In genomic region chr2:233434666-233435375, GRCh38 we compare ENCODE assay signal across 19 cellular contexts.
DNase-seq lines count a peak whose midpoint lies in the region; ATAC-seq, FAIRE-seq and TF ChIP-seq lines count a peak whose summit lies in the region.
"Had no signal": no experiment of that assay in that cellular context is flagged by ENCODE, and none has a peak within 500 bp of the region (broad histone marks: within the 10 kb centered on the region; RNA-seq: fewer than 3 reads in every experiment).

No MANE protein-coding gene starts in this region.

- H3K9ac ChIP-seq in kidney (ENCODE audit: low read length in 2 of 2): no peak overlapping the region
- H3K9ac ChIP-seq: GM23248 had no signal

- CTCF ChIA-PET in activated CD4-positive, alpha-beta memory T cell treated with anti-CD3 and anti-CD28 coated beads, Interleukin-2, amount 10 ng/mL, durations not matched to agents 7 days and 5 days (lab: Charles Lee): interaction anchor here (0.6 to 3.6 kb wide), 5 partner anchors 8 to 33 kb away, joined by 3 to 17 read pairs (median 4); no protein-coding TSS in a partner anchor
- CTCF ChIA-PET in activated CD4-positive, alpha-beta memory T cell treated with anti-CD3 and anti-CD28 coated beads for 36 hours (lab: Charles Lee): interaction anchor here (1.1 to 10.4 kb wide), 3 partner anchors 9 to 31 kb away, joined by 3 to 60 read pairs (median 10); no protein-coding TSS in a partner anchor

- no peaks in the 10 kb centered on the region for H3K9me3 ChIP-seq in sigmoid colon
- H3K9me3 ChIP-seq in kidney (ENCODE audit: control insufficient read depth in 1 of 2, low read length in 2 of 2): no peaks in the 10 kb centered on the region

- no peak for TF ChIP-seq EP300 in sigmoid colon (IDR thresholded peaks at IDR 0.05)

- peaks cover 49% of the 10 kb centered on the region for H3K36me3 Mint-ChIP-seq in activated CD4-positive, alpha-beta memory T cell treated with anti-CD3 and anti-CD28 coated beads, Interleukin-2, amount 10 ng/mL, durations not matched to agents 7 days and 5 days (ENCODE audit: low read depth)
- H3K36me3 Mint-ChIP-seq in activated CD4-positive, alpha-beta memory T cell treated with anti-CD3 and anti-CD28 coated beads for 36 hours: peaks cover 8% of the 10 kb centered on the region

- TF ChIP-seq POLR2A in sigmoid colon (IDR thresholded peaks at IDR 0.05): no peak

- ATAC-seq in left ventricle myocardium superior (no peak), GM21717 (IDR thresholded peaks at IDR 0.05; ENCODE audit: unreplicated experiment) (no peak)
- ATAC-seq: right cardiac atrium; stimulated activated naive CD8-positive, alpha-beta T cell treated with anti-CD3 and anti-CD28 coated beads, Interleukin-15, Interleukin-2, amounts not matched to agents 100 U/mL and 50 U/mL, for 24 hours had no signal

- H3K4me3 ChIP-seq in sigmoid colon (no peak overlapping the region), kidney (ENCODE audit: low read length in 2 of 2) (no peak overlapping the region)
- H3K4me3 ChIP-seq: GM23248 had no signal

- no peaks in the 10 kb centered on the region for H3K9me3 Mint-ChIP-seq in activated CD4-positive, alpha-beta memory T cell treated with anti-CD3 and anti-CD28 coated beads, Interleukin-2, amount 10 ng/mL, durations not matched to agents 7 days and 5 days
- H3K9me3 Mint-ChIP-seq in activated CD4-positive, alpha-beta memory T cell treated with anti-CD3 and anti-CD28 coated beads for 36 hours: no peaks in the 10 kb centered on the region
- H3K9me3 Mint-ChIP-seq: IgD-negative memory B cell had no signal

- peaks cover 14% of the 10 kb centered on the region for H3K4me1 Mint-ChIP-seq in activated CD4-positive, alpha-beta memory T cell treated with anti-CD3 and anti-CD28 coated beads, Interleukin-2, amount 10 ng/mL, durations not matched to agents 7 days and 5 days
- peaks cover 10% of the 10 kb centered on the region for H3K4me1 Mint-ChIP-seq in activated CD4-positive, alpha-beta memory T cell treated with anti-CD3 and anti-CD28 coated beads for 36 hours (ENCODE audit: low read depth)

- H3K27ac Mint-ChIP-seq in activated CD4-positive, alpha-beta memory T cell treated with anti-CD3 and anti-CD28 coated beads, Interleukin-2, amount 10 ng/mL, durations not matched to agents 7 days and 5 days: no peak overlapping the region
- H3K27ac Mint-ChIP-seq in activated CD4-positive, alpha-beta memory T cell treated with anti-CD3 and anti-CD28 coated beads for 36 hours: no peak overlapping the region
- H3K27ac Mint-ChIP-seq: IgD-negative memory B cell had no signal

- H3K27me3 Mint-ChIP-seq in activated CD4-positive, alpha-beta memory T cell treated with anti-CD3 and anti-CD28 coated beads, Interleukin-2, amount 10 ng/mL, durations not matched to agents 7 days and 5 days: no peaks in the 10 kb centered on the region
- no peaks in the 10 kb centered on the region for H3K27me3 Mint-ChIP-seq in activated CD4-positive, alpha-beta memory T cell treated with anti-CD3 and anti-CD28 coated beads for 36 hours
- H3K27me3 Mint-ChIP-seq: IgD-negative memory B cell had no signal

- no peak for FAIRE-seq in kidney (lab: Jason Lieb, UNC)
- FAIRE-seq: GM18507 had no signal

- H3K27ac ChIP-seq in sigmoid colon (no peak overlapping the region), kidney (ENCODE audit: low read depth in 2 of 2, low read length in 2 of 2) (no peak overlapping the region)
- H3K27ac ChIP-seq: GM23248 had no signal

- intact Hi-C loops in activated CD4-positive, alpha-beta memory T cell treated with anti-CD3 and anti-CD28 coated beads for 36 hours (cut with micrococcal nuclease): no loop called here
- intact Hi-C loops in sigmoid colon (cut with DNase I) (no loop called here), left ventricle myocardium superior (cut with micrococcal nuclease) (no loop called here), kidney (cut with DNase I) (no loop called here)

- no peaks in the 10 kb centered on the region for H3K27me3 ChIP-seq in sigmoid colon

- DNase-seq in activated CD4-positive, alpha-beta memory T cell treated with anti-CD3 and anti-CD28 coated beads, Interleukin-2, amount 10 ng/mL, durations not matched to agents 7 days and 5 days: peak; percentile 9
- DNase-seq in activated CD4-positive, alpha-beta memory T cell treated with anti-CD3 and anti-CD28 coated beads for 36 hours: no peak
- DNase-seq in MV-4-11 (lab: John Stamatoyannopoulos, UW): peak; percentile 80
- DNase-seq in islet precursor cell: peak; percentile 34
- peak; percentile 46 for DNase-seq in sigmoid colon
- no peak for DNase-seq in left ventricle myocardium superior
- no peak for DNase-seq in kidney
- DNase-seq: activated CD4-positive, alpha-beta T cell treated with anti-CD3 and anti-CD28 coated beads for 4 hours; activated gamma-delta T cell; COR-L47; GDM1; GM23248; NCI-H1105 treated with DMSO at 0.1 percent for 48 hours; NCI-H2227 treated with DMSO at 0.1 percent for 48 hours; right cardiac atrium; stimulated activated naive CD8-positive, alpha-beta T cell treated with anti-CD3 and anti-CD28 coated beads, Interleukin-15, Interleukin-2, amounts not matched to agents 100 U/mL and 50 U/mL, for 24 hours had no signal

- TF ChIP-seq CTCF in sigmoid colon (IDR thresholded peaks at IDR 0.05) (no peak), kidney (IDR thresholded peaks at IDR 0.05; ENCODE audit: borderline replicate concordance, extremely low read depth, insufficient read depth) (no peak)

- H3K4me1 ChIP-seq in sigmoid colon (peaks cover 0 to under 1% (median 0%) of the 10 kb centered on the region in 4 donors), kidney (ENCODE audit: control insufficient read depth in 1 of 2, insufficient read depth in 1 of 2, low read depth in 1 of 2, low read length in 2 of 2) (no peaks in the 10 kb centered on the region)

- 83 to 85% methylated on average over 18 of the region's 18 CpGs for WGBS in sigmoid colon, 2 donors

- no peak overlapping the region for H3K4me3 Mint-ChIP-seq in activated CD4-positive, alpha-beta memory T cell treated with anti-CD3 and anti-CD28 coated beads, Interleukin-2, amount 10 ng/mL, durations not matched to agents 7 days and 5 days
- no peak overlapping the region for H3K4me3 Mint-ChIP-seq in activated CD4-positive, alpha-beta memory T cell treated with anti-CD3 and anti-CD28 coated beads for 36 hours

- H3K36me3 ChIP-seq in sigmoid colon: peaks cover 5 to 55% (median 17%) of the 10 kb centered on the region in 4 donors
- peaks cover 8 to 12% of the 10 kb centered on the region in 2 donors for H3K36me3 ChIP-seq in kidney (ENCODE audit: control insufficient read depth in 1 of 2, insufficient read depth in 2 of 2, low read length in 2 of 2)

- POLR2A ChIA-PET in activated CD4-positive, alpha-beta memory T cell treated with anti-CD3 and anti-CD28 coated beads, Interleukin-2, amount 10 ng/mL, durations not matched to agents 7 days and 5 days (lab: Charles Lee): interaction anchor here (0.6 kb wide), 1 partner anchor 32 kb away, joined by 5 read pairs; no protein-coding TSS in a partner anchor
- POLR2A ChIA-PET in activated CD4-positive, alpha-beta memory T cell treated with anti-CD3 and anti-CD28 coated beads for 36 hours (lab: Charles Lee): no interaction called here

Comparison
In these comparisons a context has a peak if more than half of its experiments do, and no peak if none do; other contexts are left out.
1. DNase-seq: peak in activated CD4-positive, alpha-beta memory T cell treated with anti-CD3 and anti-CD28 coated beads, Interleukin-2, amount 10 ng/mL, durations not matched to agents 7 days and 5 days (single experiment), MV-4-11 (single experiment), islet precursor cell (single experiment) and sigmoid colon (single experiment); none in activated CD4-positive, alpha-beta memory T cell treated with anti-CD3 and anti-CD28 coated beads for 36 hours (single experiment), left ventricle myocardium superior (single experiment) and kidney (single experiment).